Comparison of ENCODE assay signal across 1 cellular context in the genomic region with DNA sequence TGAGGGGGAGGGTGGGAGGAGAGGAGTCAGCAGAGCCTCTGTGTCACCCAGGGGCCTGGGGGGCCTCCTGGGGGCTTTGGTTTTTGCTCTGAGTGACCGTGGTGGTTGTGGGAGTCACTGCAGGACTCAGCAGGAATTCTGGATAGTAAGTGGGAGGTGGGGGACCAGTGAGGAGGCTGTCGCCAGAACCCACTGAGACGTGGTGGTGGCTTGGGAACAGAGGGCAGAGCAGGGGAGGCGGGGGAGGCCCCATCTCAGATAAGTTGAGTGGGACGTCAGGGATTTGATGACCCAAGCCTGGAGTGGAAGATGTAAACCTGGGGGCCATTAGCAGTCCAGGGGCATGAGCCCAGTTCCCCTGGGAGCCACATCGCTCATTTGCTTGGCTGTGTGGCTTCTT.
TF ChIP-seq lines count a peak whose summit lies in the region.

No MANE protein-coding gene starts in this region.

TF ChIP-seq in HEK293, 187 proteins besides CTCF, POLR2A, EP300 and RAD21 (continued from another document):
- TF ChIP-seq, protein P1, sequence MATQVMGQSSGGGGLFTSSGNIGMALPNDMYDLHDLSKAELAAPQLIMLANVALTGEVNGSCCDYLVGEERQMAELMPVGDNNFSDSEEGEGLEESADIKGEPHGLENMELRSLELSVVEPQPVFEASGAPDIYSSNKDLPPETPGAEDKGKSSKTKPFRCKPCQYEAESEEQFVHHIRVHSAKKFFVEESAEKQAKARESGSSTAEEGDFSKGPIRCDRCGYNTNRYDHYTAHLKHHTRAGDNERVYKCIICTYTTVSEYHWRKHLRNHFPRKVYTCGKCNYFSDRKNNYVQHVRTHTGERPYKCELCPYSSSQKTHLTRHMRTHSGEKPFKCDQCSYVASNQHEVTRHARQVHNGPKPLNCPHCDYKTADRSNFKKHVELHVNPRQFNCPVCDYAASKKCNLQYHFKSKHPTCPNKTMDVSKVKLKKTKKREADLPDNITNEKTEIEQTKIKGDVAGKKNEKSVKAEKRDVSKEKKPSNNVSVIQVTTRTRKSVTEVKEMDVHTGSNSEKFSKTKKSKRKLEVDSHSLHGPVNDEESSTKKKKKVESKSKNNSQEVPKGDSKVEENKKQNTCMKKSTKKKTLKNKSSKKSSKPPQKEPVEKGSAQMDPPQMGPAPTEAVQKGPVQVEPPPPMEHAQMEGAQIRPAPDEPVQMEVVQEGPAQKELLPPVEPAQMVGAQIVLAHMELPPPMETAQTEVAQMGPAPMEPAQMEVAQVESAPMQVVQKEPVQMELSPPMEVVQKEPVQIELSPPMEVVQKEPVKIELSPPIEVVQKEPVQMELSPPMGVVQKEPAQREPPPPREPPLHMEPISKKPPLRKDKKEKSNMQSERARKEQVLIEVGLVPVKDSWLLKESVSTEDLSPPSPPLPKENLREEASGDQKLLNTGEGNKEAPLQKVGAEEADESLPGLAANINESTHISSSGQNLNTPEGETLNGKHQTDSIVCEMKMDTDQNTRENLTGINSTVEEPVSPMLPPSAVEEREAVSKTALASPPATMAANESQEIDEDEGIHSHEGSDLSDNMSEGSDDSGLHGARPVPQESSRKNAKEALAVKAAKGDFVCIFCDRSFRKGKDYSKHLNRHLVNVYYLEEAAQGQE (tag by site-specific recombination; IDR thresholded peaks at IDR 0.05), result no peak
- no peak for TF ChIP-seq TCF7L2 (IDR thresholded peaks at IDR 0.05; ENCODE audit: borderline replicate concordance, low read depth, low read length)
- TF ChIP-seq ZNF112 (tag by site-specific recombination; IDR thresholded peaks at IDR 0.05), result no peak
- TF ChIP-seq ZNF558 (tag by site-specific recombination; IDR thresholded peaks at IDR 0.05), result no peak
- peak; percentile 50 for TF ChIP-seq GLIS1 (tag by site-specific recombination; IDR thresholded peaks at IDR 0.05)
- no peak for TF ChIP-seq ZNF664 (tag by site-specific recombination; IDR thresholded peaks at IDR 0.05)
- no peak for TF ChIP-seq ZNF292 (tag by site-specific recombination; IDR thresholded peaks at IDR 0.05; ENCODE audit: borderline replicate concordance, low read depth)
- no peak for TF ChIP-seq ZNF121 (tag by site-specific recombination; IDR thresholded peaks at IDR 0.05)
- TF ChIP-seq HOXC10 (CRISPR knock-in tag; IDR thresholded peaks at IDR 0.05), result no peak
- no peak for TF ChIP-seq ZNF624 (tag by site-specific recombination; IDR thresholded peaks at IDR 0.05)
- no peak for TF ChIP-seq ZNF2 (tag by site-specific recombination; IDR thresholded peaks at IDR 0.05)
- no peak for TF ChIP-seq ZNF423 (tag by site-specific recombination; IDR thresholded peaks at IDR 0.05)
- TF ChIP-seq KLF7 (tag by site-specific recombination; IDR thresholded peaks at IDR 0.05; ENCODE audit: borderline replicate concordance), result no peak
- TF ChIP-seq ZFHX2 (tag by site-specific recombination; conservative IDR thresholded peaks at IDR 0.05), result peak; percentile 85
- no peak for TF ChIP-seq SALL2 (tag by site-specific recombination; IDR thresholded peaks at IDR 0.05; ENCODE audit: borderline replicate concordance)
